Comparison of ENCODE assay signal across 8 cellular contexts in the genomic region with DNA sequence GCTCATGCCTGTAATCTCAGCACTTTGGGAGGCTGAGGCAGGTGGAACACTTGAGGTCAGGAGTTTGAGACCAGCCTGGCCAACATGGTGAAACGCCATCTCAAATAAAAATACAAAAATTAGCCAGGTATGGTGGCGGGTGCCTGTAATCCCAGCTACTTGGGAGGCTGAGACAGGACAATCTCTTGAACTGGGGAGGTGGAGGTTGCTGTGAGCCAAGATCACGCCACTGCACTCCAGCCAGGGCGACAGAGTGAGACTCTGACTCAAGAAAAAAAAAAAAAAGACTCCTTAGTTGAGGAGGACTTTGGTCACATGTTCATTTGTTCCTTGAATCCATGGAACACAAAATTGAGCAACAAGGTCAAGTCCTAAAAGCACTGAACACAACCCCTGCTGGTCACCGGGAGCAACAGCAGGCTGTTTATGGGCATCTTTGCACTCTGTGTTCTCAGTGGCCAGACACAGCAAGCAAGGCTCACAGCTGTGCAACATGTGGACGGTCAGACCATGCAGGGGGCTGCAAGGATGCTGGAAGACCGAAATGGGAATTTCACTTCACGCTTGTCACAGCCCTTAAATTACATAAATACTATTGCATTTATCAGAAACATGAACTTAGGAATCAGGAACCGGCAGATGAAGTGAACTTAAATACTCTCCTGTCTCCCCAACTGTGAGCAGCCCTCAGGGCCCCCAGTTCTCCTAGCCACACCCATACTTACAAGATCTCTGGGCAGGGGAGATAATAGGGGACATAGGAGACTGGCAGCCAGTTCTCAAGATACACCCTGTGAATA. TPM values are rescaled to one million over a fixed set of nuclear protein-coding genes. Genes with fewer than 3 reads are reported as not detected.
A peak's percentile ranks its signal among the peaks of the same experiment; 100 is the strongest.
DNase-seq lines count a peak whose midpoint lies in the region; ATAC-seq and TF ChIP-seq lines count a peak whose summit lies in the region.

No MANE protein-coding gene starts in this region.

- TF ChIP-seq CTCF in choroid plexus epithelial cell (conservative IDR thresholded peaks at IDR 0.05; ENCODE audit: low read depth, low read length): peak; percentile 88
- TF ChIP-seq CTCF in right lobe of liver (IDR thresholded peaks at IDR 0.05): peak; percentile 57 to 75 (median 66)
- peak; percentile 73 for TF ChIP-seq CTCF in thoracic aorta (IDR thresholded peaks at IDR 0.05)

- peak; percentile 85 to 89 (median 88) for ATAC-seq in right lobe of liver
- ATAC-seq in thoracic aorta (ENCODE audit: insufficient number of reproducible peaks, low FRiP score, low read depth): peak; percentile 82
- ATAC-seq in HG03039 (IDR thresholded peaks at IDR 0.05; ENCODE audit: unreplicated experiment): no peak

- no peaks in the 10 kb centered on the region for H3K9me3 ChIP-seq in right lobe of liver
- no peaks in the 10 kb centered on the region for H3K9me3 ChIP-seq in thoracic aorta

- H3K4me3 ChIP-seq in choroid plexus epithelial cell (ENCODE audit: low read depth, low read length) (no peak overlapping the region), right lobe of liver (no peak overlapping the region), thoracic aorta (no peak overlapping the region)

- no peak for TF ChIP-seq POLR2A in right lobe of liver (IDR thresholded peaks at IDR 0.05)

- no peaks in the 10 kb centered on the region for H3K27me3 ChIP-seq in right lobe of liver
- H3K27me3 ChIP-seq in thoracic aorta (replicated peaks; ENCODE audit: insufficient read depth): no peaks in the 10 kb centered on the region

- DNase-seq in NCI-H524 (lab: John Stamatoyannopoulos, UW): peak; percentile 36 to 69
- no peak for DNase-seq in NCI-H524 treated with DMSO at 0.1 percent for 48 hours (lab: John Stamatoyannopoulos, UW)
- peak; percentile 59 to 64 for DNase-seq in Kasumi-1 (lab: John Stamatoyannopoulos, UW)
- DNase-seq in SKM-1 (lab: John Stamatoyannopoulos, UW; ENCODE audit: unreplicated experiment): peak; percentile 67
- DNase-seq in choroid plexus epithelial cell (ENCODE audit: low read depth): peak; percentile 91
- peak in 1 of 3 donors; percentile 70 for DNase-seq in right lobe of liver
- DNase-seq in thoracic aorta (ENCODE audit: low spot score): no peak

- 40% methylated on average over 7 of the region's 9 CpGs for WGBS in right lobe of liver (ENCODE audit: insufficient coverage, low coverage, low lambda C conversion rate, missing lambda C conversion rate)

- no peaks in the 10 kb centered on the region for H3K36me3 ChIP-seq in right lobe of liver
- no peaks in the 10 kb centered on the region for H3K36me3 ChIP-seq in thoracic aorta

- H3K27ac ChIP-seq in right lobe of liver (no peak overlapping the region), thoracic aorta (no peak overlapping the region)

- H3K4me1 ChIP-seq in right lobe of liver (peaks cover 0 to 6% (median 0%) of the 10 kb centered on the region in 4 donors), thoracic aorta (ENCODE audit: control insufficient read depth in 1 of 2, low read depth in 2 of 2) (peaks cover 0 to 21% of the 10 kb centered on the region in 2 donors)

- intact Hi-C loops in right lobe of liver (cut with DNase I): no loop called here

RNA-seq across cellular contexts. Expression of gene GBGT1, which starts 2.8 kb away (rescaled TPM):
- total RNA-seq in right lobe of liver: 1 to 10 TPM in 5 of 6 experiments, under 1 TPM in 1; 0.68 to 3.7 (median 1.9) TPM
- total RNA-seq in thoracic aorta: 10 to 100 TPM; 45.5 to 46.8 TPM

RNA-seq across cellular contexts. Expression of gene RALGDS, which starts 39.9 kb away (rescaled TPM):
- 10 to 100 TPM in 1 of 6 experiments, 1 to 10 TPM in 5; 4.3 to 19.8 (median 5.7) TPM for total RNA-seq in right lobe of liver
- total RNA-seq in thoracic aorta: 10 to 100 TPM; 30.3 to 98.8 TPM

RNA-seq across cellular contexts. Expression of gene OBP2B, which starts 48.1 kb away (rescaled TPM):
- total RNA-seq in right lobe of liver (not detected), thoracic aorta (not detected)

Comparison
In these comparisons a context has a peak if more than half of its experiments do, and no peak if none do; other contexts are left out.
1. DNase-seq: peak in NCI-H524 (2 of 2), Kasumi-1 (2 of 2), SKM-1 (single experiment) and choroid plexus epithelial cell (single experiment); none in NCI-H524 treated with DMSO at 0.1 percent for 48 hours (single experiment) and thoracic aorta (single experiment).
2. RNA of gene GBGT1, which starts 2.8 kb away (total RNA-seq): 45.5 to 46.8 TPM in thoracic aorta; 0.68 to 3.7 TPM in right lobe of liver; every median in the first group is over 4 times any median in the second.
3. Peak in every context shown above with its lines, with median percentiles within 50 percentile points of each other: CTCF ChIP-seq.